9 cellular contexts compared by ENCODE assay signal in the genomic region with DNA sequence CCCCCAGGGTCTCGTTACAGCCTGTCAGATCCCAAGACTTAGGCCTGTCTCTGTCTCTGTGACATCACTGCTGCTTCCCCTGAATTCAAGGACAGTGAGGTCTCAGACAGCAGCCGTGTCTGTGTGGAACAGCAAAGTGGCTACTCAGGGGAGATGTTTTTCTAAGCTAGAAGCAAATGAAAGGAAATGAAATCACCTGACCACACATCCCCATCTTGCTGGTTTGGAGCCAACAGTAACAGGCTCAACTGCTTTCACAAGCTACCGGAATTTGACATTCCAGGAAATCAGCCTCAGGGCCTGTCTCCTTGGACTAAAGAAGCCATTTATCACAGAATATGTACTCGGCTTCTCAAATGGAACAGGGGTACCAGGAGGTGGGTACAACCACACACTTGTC.
DNase-seq lines count a peak whose midpoint lies in the region; ATAC-seq, FAIRE-seq and TF ChIP-seq lines count a peak whose summit lies in the region.
"Had no signal": no experiment of that assay in that cellular context is flagged by ENCODE, and none has a peak within 500 bp of the region (broad histone marks: within the 10 kb centered on the region; RNA-seq: fewer than 3 reads in every experiment).

No MANE protein-coding gene starts in this region.

- DNase-seq in AG04449 (ENCODE audit: low read depth, low spot score): peak; percentile 84
- peak; percentile 72 for DNase-seq in HTR-8/SVneo (ENCODE audit: insufficient read length, low spot score)
- peak; percentile 96 for DNase-seq in choroid plexus epithelial cell (ENCODE audit: low read depth)
- peak; percentile 77 for DNase-seq in mesenchymal stem cell
- DNase-seq in CD4-positive, alpha-beta memory T cell: no peak

- TF ChIP-seq CTCF in AG04449 (IDR thresholded peaks at IDR 0.05; ENCODE audit: insufficient read depth, low read length, missing control alignments) (no peak), choroid plexus epithelial cell (conservative IDR thresholded peaks at IDR 0.05; ENCODE audit: low read depth, low read length) (no peak)

- POLR2A ChIA-PET in AG04449 (lab: Yijun Ruan, JAX): interaction anchor here (0.9 to 1.2 kb wide), 2 partner anchors 13 to 30 kb away, joined by 3 to 5 read pairs; no protein-coding TSS in a partner anchor
- POLR2A ChIA-PET in CD4-positive, alpha-beta memory T cell (lab: Charles Lee; ENCODE audit: partially characterized antibody): no interaction called here

- H3K9me3 ChIP-seq in mesenchymal stem cell (ENCODE audit: control insufficient read depth, low read length): peaks cover 5% of the 10 kb centered on the region
- H3K9me3 ChIP-seq in CD4-positive, alpha-beta memory T cell (ENCODE audit: control insufficient read depth in 1 of 2, low read length in 2 of 2): peaks cover 0 to 6% of the 10 kb centered on the region in 2 donors

- no peak overlapping the region for H3K4me3 Mint-ChIP-seq in CD4-positive, alpha-beta memory T cell

- H2AFZ ChIP-seq in mesenchymal stem cell (ENCODE audit: low read depth, low read length): no peak overlapping the region

- peak overlapping the region; percentile 2 for H3K9ac ChIP-seq in mesenchymal stem cell (ENCODE audit: low read length)

- H3K23ac ChIP-seq in mesenchymal stem cell (ENCODE audit: low read length in 2 of 2): no peak overlapping the region

- H2BK15ac ChIP-seq in mesenchymal stem cell (ENCODE audit: low read depth, poor library complexity, severe bottlenecking): no peak overlapping the region

- H3K27me3 Mint-ChIP-seq in CD4-positive, alpha-beta memory T cell: no peaks in the 10 kb centered on the region

- no peaks in the 10 kb centered on the region for H3K79me1 ChIP-seq in mesenchymal stem cell (replicated peaks; ENCODE audit: low read length, poor library complexity, severe bottlenecking)

- no peaks in the 10 kb centered on the region for H3K27me3 ChIP-seq in mesenchymal stem cell (ENCODE audit: control insufficient read depth in 1 of 2, insufficient read depth in 1 of 2, low read length in 2 of 2)
- no peaks in the 10 kb centered on the region for H3K27me3 ChIP-seq in CD4-positive, alpha-beta memory T cell (ENCODE audit: insufficient read depth, low read length)

- H3K27ac Mint-ChIP-seq in CD4-positive, alpha-beta memory T cell: no peak overlapping the region

- WGBS in mesenchymal stem cell: 53% methylated on average over 4 of the region's 4 CpGs

- peak overlapping the region; percentile 99 for H2BK5ac ChIP-seq in mesenchymal stem cell (ENCODE audit: low read depth, low read length, poor library complexity, severe bottlenecking)

- peaks cover 26 to 35% of the 10 kb centered on the region in 2 donors for H3K36me3 Mint-ChIP-seq in CD4-positive, alpha-beta memory T cell

- peak overlapping the region; percentile 63 to 68 for H3K18ac ChIP-seq in mesenchymal stem cell (ENCODE audit: low read depth in 1 of 2, low read length in 2 of 2)

- CTCF ChIA-PET in AG04449 (lab: Yijun Ruan, JAX): interaction anchor here (0.6 to 1.5 kb wide), 2 partner anchors 151 to 198 kb away, joined by 3 to 6 read pairs; no protein-coding TSS in a partner anchor
- CTCF ChIA-PET in CD4-positive, alpha-beta memory T cell (lab: Charles Lee; ENCODE audit: partially characterized antibody): no interaction called here

- H3K4me1 ChIP-seq in mesenchymal stem cell (ENCODE audit: control insufficient read depth, insufficient read depth, low read depth, low read length): peaks cover 30% of the 10 kb centered on the region
- no peaks in the 10 kb centered on the region for H3K4me1 ChIP-seq in CD4-positive, alpha-beta memory T cell (ENCODE audit: insufficient read depth, low read length)

- peaks cover 0 to 34% (median 20%) of the 10 kb centered on the region in 8 donors for H3K9me3 Mint-ChIP-seq in CD4-positive, alpha-beta memory T cell

- H3K4ac ChIP-seq in mesenchymal stem cell (ENCODE audit: low read depth in 1 of 2, low read length in 2 of 2): no peak overlapping the region

- ATAC-seq in HG02870 (IDR thresholded peaks at IDR 0.05; ENCODE audit: unreplicated experiment) (no peak), HG03135 (IDR thresholded peaks at IDR 0.05; ENCODE audit: unreplicated experiment) (no peak), GM18867 (IDR thresholded peaks at IDR 0.05; ENCODE audit: unreplicated experiment) (no peak)

- no peak overlapping the region for H4K91ac ChIP-seq in mesenchymal stem cell (ENCODE audit: low read length)

- H3K4me2 ChIP-seq in mesenchymal stem cell (ENCODE audit: low read length, poor library complexity, severe bottlenecking): peak overlapping the region; percentile 54

- FAIRE-seq in HTR-8/SVneo (lab: Jason Lieb, UNC): no peak

- H3K14ac ChIP-seq in mesenchymal stem cell (ENCODE audit: low read length in 2 of 2): no peak overlapping the region

- no peaks in the 10 kb centered on the region for H3K4me1 Mint-ChIP-seq in CD4-positive, alpha-beta memory T cell

- no peak overlapping the region for H2BK12ac ChIP-seq in mesenchymal stem cell (ENCODE audit: low read length in 2 of 2)

- intact Hi-C loops in CD4-positive, alpha-beta memory T cell (cut with micrococcal nuclease): no loop called here

- no peak overlapping the region for H2BK120ac ChIP-seq in mesenchymal stem cell (ENCODE audit: low read depth, low read length)

- H2AK5ac ChIP-seq in mesenchymal stem cell (ENCODE audit: low read length, severe bottlenecking): peak overlapping the region; percentile 94

- H3K36me3 ChIP-seq in mesenchymal stem cell (ENCODE audit: control insufficient read depth in 1 of 2, insufficient read depth in 2 of 2, low read depth in 1 of 2, low read length in 2 of 2): peaks cover 8 to 38% of the 10 kb centered on the region in 2 experiments
- no peaks in the 10 kb centered on the region for H3K36me3 ChIP-seq in CD4-positive, alpha-beta memory T cell (ENCODE audit: insufficient read depth, low read length)

- no peak overlapping the region; the same call in 1 of the 2 replicates for H3K4me3 ChIP-seq in AG04449 (ENCODE audit: low read depth, low read length)
- H3K4me3 ChIP-seq in choroid plexus epithelial cell (ENCODE audit: low read depth, low read length): no peak overlapping the region
- no peak overlapping the region for H3K4me3 ChIP-seq in mesenchymal stem cell (ENCODE audit: insufficient read depth in 1 of 2, low read depth in 1 of 2, low read length in 2 of 2)
- no peak overlapping the region for H3K4me3 ChIP-seq in CD4-positive, alpha-beta memory T cell (ENCODE audit: low read length in 2 of 2)

- peak overlapping the region; percentile 52 for H4K8ac ChIP-seq in mesenchymal stem cell (ENCODE audit: low read length)

- H3K27ac ChIP-seq in mesenchymal stem cell (ENCODE audit: low read length, poor library complexity, severe bottlenecking): peak overlapping the region; percentile 100
- no peak overlapping the region for H3K27ac ChIP-seq in CD4-positive, alpha-beta memory T cell (ENCODE audit: low read depth, low read length)
- H3K27ac ChIP-seq: HL-60 had no signal

Comparison
In these comparisons a context has a peak if more than half of its experiments do, and no peak if none do; other contexts are left out.
1. DNase-seq: peak in AG04449 (single experiment), HTR-8/SVneo (single experiment), choroid plexus epithelial cell (single experiment) and mesenchymal stem cell (single experiment); none in CD4-positive, alpha-beta memory T cell (0 of 5).